8 cellular contexts compared by ENCODE assay signal in genomic region chr3:196080997-196081833, GRCh38. TPM values are rescaled to one million over a fixed set of nuclear protein-coding genes. Genes with fewer than 3 reads are reported as not detected.
DNase-seq lines count a peak whose midpoint lies in the region; ATAC-seq and TF ChIP-seq lines count a peak whose summit lies in the region.

No MANE protein-coding gene starts in this region.

- peak; percentile 64 for ATAC-seq in DND-41 (ENCODE audit: insufficient read depth, low read depth)
- ATAC-seq in GM21737 (IDR thresholded peaks at IDR 0.05; ENCODE audit: unreplicated experiment): peak; percentile 32
- ATAC-seq in activated naive CD8-positive, alpha-beta T cell treated with anti-CD3 and anti-CD28 coated beads, Interleukin-2, amount 50 U/mL, for 24 hours: peak; percentile 49
- ATAC-seq in heart right ventricle: peak; percentile 78 to 92 (median 83)

- H3K4me2 ChIP-seq in DND-41 (ENCODE audit: insufficient read depth, low read length): peak overlapping the region; percentile 70
- peak overlapping the region; percentile 86 for H3K4me2 ChIP-seq in SK-N-SH

- H3K9me3 Mint-ChIP-seq in activated naive CD8-positive, alpha-beta T cell treated with anti-CD3 and anti-CD28 coated beads, Interleukin-2, amount 50 U/mL, for 24 hours: no peaks in the 10 kb centered on the region

- DNase-seq in DND-41 (peak; percentile 72), SK-N-SH (peak; percentile 78), heart right ventricle (peak; percentile 60 to 70), posterior cingulate gyrus (peak; percentile 47 to 96 (median 72)), ureter (ENCODE audit: low spot score) (peak; percentile 70)
- DNase-seq in activated naive CD8-positive, alpha-beta T cell treated with anti-CD3 and anti-CD28 coated beads, Interleukin-2, amount 50 U/mL, for 24 hours: peak; percentile 64

- POLR2A ChIA-PET in SK-N-SH (lab: Yijun Ruan, JAX): interaction anchor here (1.1 to 1.2 kb wide), 2 partner anchors 29 to 105 kb away, joined by 3 to 5 read pairs; no protein-coding TSS in a partner anchor

- H3K27me3 ChIP-seq in DND-41 (ENCODE audit: insufficient read depth, low read length, poor library complexity) (no peaks in the 10 kb centered on the region), SK-N-SH (ENCODE audit: insufficient read depth) (no peaks in the 10 kb centered on the region), heart right ventricle (no peaks in the 10 kb centered on the region)

- no peak for TF ChIP-seq RAD21 in SK-N-SH (IDR thresholded peaks at IDR 0.05; ENCODE audit: low read length)

- intact Hi-C loops in heart right ventricle (cut with DNase I) (loop anchor here in 1 of 10 donors (2.0 kb wide), 1 partner anchor 112 kb away; no protein-coding TSS in a partner anchor), posterior cingulate gyrus (cut with DNase I) (no loop called here)

- peaks cover 51% of the 10 kb centered on the region for H4K20me1 ChIP-seq in DND-41 (ENCODE audit: insufficient read depth, low read length)
- H4K20me1 ChIP-seq in SK-N-SH (ENCODE audit: insufficient read depth): peaks cover 38% of the 10 kb centered on the region

- peaks cover 60% of the 10 kb centered on the region for H3K79me2 ChIP-seq in DND-41 (ENCODE audit: insufficient read depth, low read length)
- peaks cover 56% of the 10 kb centered on the region for H3K79me2 ChIP-seq in SK-N-SH (ENCODE audit: insufficient read depth)

- H3K4me3 Mint-ChIP-seq in activated naive CD8-positive, alpha-beta T cell treated with anti-CD3 and anti-CD28 coated beads, Interleukin-2, amount 50 U/mL, for 24 hours: peak overlapping the region; percentile 96

- H3K36me3 Mint-ChIP-seq in activated naive CD8-positive, alpha-beta T cell treated with anti-CD3 and anti-CD28 coated beads, Interleukin-2, amount 50 U/mL, for 24 hours (ENCODE audit: low read depth): peaks cover 38% of the 10 kb centered on the region

- TF ChIP-seq CTCF in DND-41 (IDR thresholded peaks at IDR 0.05; ENCODE audit: borderline replicate concordance, extremely low read depth, low read length, poor library complexity, severe bottlenecking) (no peak), SK-N-SH (IDR thresholded peaks at IDR 0.05) (no peak), heart right ventricle (IDR thresholded peaks at IDR 0.05) (no peak)

- H3K27ac Mint-ChIP-seq in activated naive CD8-positive, alpha-beta T cell treated with anti-CD3 and anti-CD28 coated beads, Interleukin-2, amount 50 U/mL, for 24 hours: peak overlapping the region; percentile 93

- H3K4me1 ChIP-seq in DND-41 (ENCODE audit: insufficient read depth, low read length) (peaks cover 44% of the 10 kb centered on the region), SK-N-SH (ENCODE audit: control insufficient read depth in 1 of 2, insufficient read depth in 2 of 2, low read depth in 1 of 2, low read length in 1 of 2) (peaks cover 0 to 7% of the 10 kb centered on the region in 2 experiments; a peak in 2 of 4 replicates), heart right ventricle (peaks cover 0 to 40% (median 32%) of the 10 kb centered on the region in 9 donors)

- H3K9me3 ChIP-seq in DND-41 (ENCODE audit: insufficient read depth, low read length, severe bottlenecking) (no peaks in the 10 kb centered on the region), KOPT-K1 (ENCODE audit: insufficient read depth, low read length, poor library complexity, severe bottlenecking) (no peaks in the 10 kb centered on the region), SK-N-SH (no peaks in the 10 kb centered on the region), heart right ventricle (no peaks in the 10 kb centered on the region)

- H2AFZ ChIP-seq in DND-41 (ENCODE audit: low read depth, low read length) (peak overlapping the region; percentile 68), SK-N-SH (ENCODE audit: low read depth) (peak overlapping the region; percentile 81)

- H3K27ac ChIP-seq in DND-41 (ENCODE audit: low read length): peak overlapping the region; percentile 99
- peak overlapping the region; percentile 90 for H3K27ac ChIP-seq in KOPT-K1 (ENCODE audit: low read depth, low read length, poor library complexity, severe bottlenecking)
- peak overlapping the region; percentile 78 to 86 for H3K27ac ChIP-seq in SK-N-SH (ENCODE audit: low read depth in 2 of 2, low read length in 1 of 2)
- H3K27ac ChIP-seq in heart right ventricle: peak overlapping the region; percentile 76 to 99 (median 96)

- H3K9ac ChIP-seq in DND-41 (ENCODE audit: low read depth, low read length): peak overlapping the region; percentile 99
- peak overlapping the region; percentile 89 for H3K9ac ChIP-seq in SK-N-SH

- CTCF ChIA-PET in SK-N-SH (lab: Yijun Ruan, JAX): interaction anchor here (1.4 to 3.9 kb wide), 4 partner anchors 9 to 116 kb away, joined by 3 to 31 read pairs (median 6); no protein-coding TSS in a partner anchor

- 1% methylated on average over 21 of the region's 61 CpGs for WGBS in SK-N-SH (ENCODE audit: low lambda C conversion rate)
- WGBS in heart right ventricle, 2 donors: 1% methylated on average over 57 to 61 of the region's 61 CpGs

- no peak for TF ChIP-seq EP300 in SK-N-SH (IDR thresholded peaks at IDR 0.05; ENCODE audit: borderline replicate concordance in 1 of 2, low read depth in 1 of 2, low read length in 1 of 2)

- H3K36me3 ChIP-seq in DND-41 (ENCODE audit: insufficient read depth, low read length) (peaks cover 40% of the 10 kb centered on the region), KOPT-K1 (ENCODE audit: insufficient read depth, low read length) (peaks cover 47% of the 10 kb centered on the region), SK-N-SH (replicated peaks in 1 of 2; ENCODE audit: control insufficient read depth in 1 of 2, insufficient read depth in 2 of 2, low read length in 1 of 2) (no peaks in the 10 kb centered on the region), heart right ventricle (peaks cover 0 to 10% (median under 1%) of the 10 kb centered on the region in 9 donors)

- H3K4me1 Mint-ChIP-seq in activated naive CD8-positive, alpha-beta T cell treated with anti-CD3 and anti-CD28 coated beads, Interleukin-2, amount 50 U/mL, for 24 hours: peaks cover 47% of the 10 kb centered on the region

- no peaks in the 10 kb centered on the region for H3K9me2 ChIP-seq in SK-N-SH

- H3K4me3 ChIP-seq in DND-41 (ENCODE audit: low read depth in 1 of 2, low read length in 2 of 2) (peak overlapping the region; percentile 98 to 99), SK-N-SH (ENCODE audit: low read depth in 2 of 2, low read length in 1 of 2) (peak overlapping the region; percentile 86 to 99), heart right ventricle (peak overlapping the region; percentile 86 to 100 (median 94))

- no peaks in the 10 kb centered on the region for H3K27me3 Mint-ChIP-seq in activated naive CD8-positive, alpha-beta T cell treated with anti-CD3 and anti-CD28 coated beads, Interleukin-2, amount 50 U/mL, for 24 hours

- H3F3A ChIP-seq in SK-N-SH (replicated peaks; ENCODE audit: insufficient read depth): peaks cover 5% of the 10 kb centered on the region

TF ChIP-seq in SK-N-SH, 30 proteins besides CTCF, POLR2A, EP300 and RAD21 (continues in another document):
- TF ChIP-seq MXI1 (IDR thresholded peaks at IDR 0.05; ENCODE audit: low read depth, low read length) (peak; percentile 99), MEF2A (IDR thresholded peaks at IDR 0.05; ENCODE audit: borderline replicate concordance, low read depth) (no peak), IRF3 (IDR thresholded peaks at IDR 0.05; ENCODE audit: low read depth, low read length) (no peak), EZH2phosphoT487 (IDR thresholded peaks at IDR 0.05; ENCODE audit: borderline replicate concordance, low read depth) (no peak), REST (IDR thresholded peaks at IDR 0.05; ENCODE audit: low read depth, low read length) (peak; percentile 89)

RNA-seq across cellular contexts. Expression of gene TFRC, which starts 0.7 kb away (rescaled TPM):
- 35.0 and 53.5 TPM in 2 replicates for polyA plus RNA-seq in SK-N-SH (2012; rRNA removed)
- 57.0 and 58.6 TPM in 2 replicates for polyA plus RNA-seq in SK-N-SH (2012; cell fraction: cytosol; rRNA removed)
- 18.8 and 46.6 TPM in 2 replicates for polyA plus RNA-seq in SK-N-SH (2012; cell fraction: nucleus; rRNA removed)
- 100 to 1,000 TPM in 5 of 10 donors, 10 to 100 TPM in 5; 58.8 to 300 (median 104) TPM for total RNA-seq in heart right ventricle
- polyA plus RNA-seq in heart right ventricle: 10 to 100 TPM; 25.7 to 40.5 TPM
- total RNA-seq in ureter: 89.1 TPM

Comparison
In these comparisons a context has a peak if more than half of its experiments do, and no peak if none do; other contexts are left out.
1. Peak in every context shown above with its lines: DNase-seq, ATAC-seq, H3K4me3 ChIP-seq and H3K27ac ChIP-seq.
2. ATAC-seq: peak in every context shown above with its lines; median percentile 83 in heart right ventricle; 64 in DND-41; 49 in activated naive CD8-positive, alpha-beta T cell treated with anti-CD3 and anti-CD28 coated beads, Interleukin-2, amount 50 U/mL, for 24 hours; 32 in GM21737.